In genomic region chr12:109555431-109556315, GRCh38 we compare ENCODE assay signal across 10 cellular contexts.
"Had no signal": no experiment of that assay in that cellular context is flagged by ENCODE, and none has a peak within 500 bp of the region (broad histone marks: within the 10 kb centered on the region; RNA-seq: fewer than 3 reads in every experiment).

No MANE protein-coding gene starts in this region.

- H3K9me3 ChIP-seq: ascending aorta, gastrocnemius medialis had no signal

- DNase-seq: activated CD4-positive, alpha-beta T cell treated with anti-CD3 and anti-CD28 coated beads, Interleukin-2, amount 10 ng/mL, durations not matched to agents 7 days and 5 days; activated naive CD4-positive, alpha-beta T cell treated with Interleukin-2 at 50 U/mL for 16 hours; gastrocnemius medialis; left cardiac atrium; stimulated activated CD4-positive, alpha-beta T cell treated with anti-CD3 and anti-CD28 coated beads, Interleukin-1b, Interleukin-23, amount 100 ng/mL, for 48 hours; stimulated activated naive CD8-positive, alpha-beta T cell treated with anti-CD3 and anti-CD28 coated beads, Interleukin-15, amount 100 ng/mL, for 72 hours had no signal

- H3K4me1 ChIP-seq: ascending aorta, gastrocnemius medialis, parathyroid adenoma had no signal

- H3K27ac ChIP-seq: ascending aorta, epithelial cell of prostate, gastrocnemius medialis, parathyroid adenoma had no signal

- H3K27me3 ChIP-seq: ascending aorta had no signal

- ATAC-seq: activated T-helper 17 cell treated with anti-CD3 and anti-CD28 coated beads, Interleukin-2, amount 50 U/mL, for 72 hours; gastrocnemius medialis; left cardiac atrium; stimulated activated naive CD8-positive, alpha-beta T cell treated with anti-CD3 and anti-CD28 coated beads, Interleukin-15, amount 100 ng/mL, for 72 hours had no signal

- H3K4me3 ChIP-seq: ascending aorta, gastrocnemius medialis had no signal
